8 cellular contexts compared by ENCODE assay signal in the genomic region with DNA sequence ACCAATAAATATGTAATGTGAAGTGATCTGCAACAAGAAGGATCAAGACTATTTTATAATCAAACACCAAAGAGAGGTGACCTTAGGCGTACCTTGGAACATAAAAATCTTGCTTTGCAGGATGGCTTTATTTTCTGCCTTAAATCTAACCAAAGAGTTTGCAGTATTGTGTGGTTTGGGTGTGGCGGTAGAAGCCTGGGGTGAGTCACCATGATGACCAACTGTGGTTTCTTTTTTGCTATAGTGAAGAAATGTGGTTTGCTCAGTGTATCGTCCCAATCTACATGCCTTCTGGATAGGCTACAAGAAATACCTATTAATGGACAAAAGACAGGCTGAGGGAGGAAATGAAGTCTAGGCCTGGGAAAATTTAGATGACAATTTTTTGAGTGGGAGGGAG. TPM values are rescaled to one million over a fixed set of nuclear protein-coding genes. Genes with fewer than 3 reads are reported as not detected.
DNase-seq lines count a peak whose midpoint lies in the region; ATAC-seq and TF ChIP-seq lines count a peak whose summit lies in the region.

No MANE protein-coding gene starts in this region.

- no peak for TF ChIP-seq CTCF in GM13976 (IDR thresholded peaks at IDR 0.05; ENCODE audit: borderline replicate concordance, control extremely low read depth, extremely low read depth, insufficient read depth, missing control alignments)
- TF ChIP-seq CTCF in activated CD8-positive, alpha-beta T cell treated with anti-CD3 and anti-CD28 coated beads for 36 hours (IDR thresholded peaks at IDR 0.05), result no peak
- no peak for TF ChIP-seq CTCF in foreskin keratinocyte (conservative IDR thresholded peaks at IDR 0.05)
- TF ChIP-seq CTCF in vagina (IDR thresholded peaks at IDR 0.05), result no peak

- no peaks in the 10 kb centered on the region for H3K9me3 Mint-ChIP-seq in activated CD8-positive, alpha-beta T cell treated with anti-CD3 and anti-CD28 coated beads for 36 hours

- H3K9me3 ChIP-seq in GM23248 (ENCODE audit: low read depth) (no peaks in the 10 kb centered on the region), vagina (no peaks in the 10 kb centered on the region)

- no peaks in the 10 kb centered on the region; the same call in 1 of the 2 replicates for H3K9me2 ChIP-seq in GM23248 (ENCODE audit: insufficient read depth)

- DNase-seq in GM13976 (ENCODE audit: low spot score), result peak; percentile 53
- DNase-seq in GM23248, result peak; percentile 97
- peak; percentile 71 for DNase-seq in KBM-7
- DNase-seq in activated CD8-positive, alpha-beta T cell treated with anti-CD3 and anti-CD28 coated beads for 36 hours, result peak; percentile 77
- peak; percentile 87 to 94 for DNase-seq in foreskin keratinocyte
- no peak for DNase-seq in vagina (ENCODE audit: extremely low spot score in 2 of 2)
- no peak for DNase-seq in hypothalamus (lab: John Stamatoyannopoulos, UW)
- DNase-seq in NCI-H2107 (lab: John Stamatoyannopoulos, UW), result no peak

- peaks cover 29% of the 10 kb centered on the region for H3K4me1 Mint-ChIP-seq in activated CD8-positive, alpha-beta T cell treated with anti-CD3 and anti-CD28 coated beads for 36 hours (ENCODE audit: low read depth)

- peak; percentile 14 for ATAC-seq in activated CD8-positive, alpha-beta T cell treated with anti-CD3 and anti-CD28 coated beads for 36 hours
- peak; percentile 91 for ATAC-seq in foreskin keratinocyte

- peaks cover 44% of the 10 kb centered on the region for H3F3A ChIP-seq in GM23248 (ENCODE audit: insufficient read depth)

- 6 to 8% methylated on average over 3 of the region's 3 CpGs for whole genome bisulfite sequencing in GM23248 (ENCODE audit: low coverage in 1 of 2, low lambda C conversion rate in 2 of 2, missing lambda C conversion rate in 2 of 2), 2 experiments

- intact Hi-C loops in activated CD8-positive, alpha-beta T cell treated with anti-CD3 and anti-CD28 coated beads for 36 hours (cut with micrococcal nuclease), result no loop called here
- intact Hi-C loops in vagina (cut with DNase I), result no loop called here

- in situ Hi-C loops in GM13976 (cut with MboI; ENCODE audit: low sequenced_read_pairs, unreplicated experiment) (no loop called here), GM23248 (cut with MboI) (no loop called here), KBM-7 (cut with MboI; ENCODE audit: low pct_unique_long_range_greater_than_20kb, low sequenced_read_pairs) (no loop called here)

- H3K4me1 ChIP-seq in GM23248 (ENCODE audit: insufficient read depth), result peaks cover 49% of the 10 kb centered on the region
- peaks cover 32% of the 10 kb centered on the region for H3K4me1 ChIP-seq in foreskin keratinocyte
- peaks cover 32% of the 10 kb centered on the region for H3K4me1 ChIP-seq in vagina

- no peak overlapping the region for H2AFZ ChIP-seq in GM23248

- H3K79me2 ChIP-seq in GM23248 (ENCODE audit: insufficient read depth), result no peaks in the 10 kb centered on the region

- POLR2A ChIA-PET in activated CD8-positive, alpha-beta T cell treated with anti-CD3 and anti-CD28 coated beads for 36 hours (lab: Charles Lee), result interaction anchor here (0.8 kb wide), 1 partner anchor 693 kb away, joined by 3 read pairs; no protein-coding TSS in a partner anchor

- H3K27me3 ChIP-seq in GM23248 (replicated peaks; ENCODE audit: insufficient read depth) (no peaks in the 10 kb centered on the region), foreskin keratinocyte (no peaks in the 10 kb centered on the region), vagina (no peaks in the 10 kb centered on the region)

- TF ChIP-seq POLR2A in vagina (IDR thresholded peaks at IDR 0.05), result no peak

- H3K4me2 ChIP-seq in GM23248 (ENCODE audit: unreplicated experiment), result peak overlapping the region; percentile 74

- H3K4me3 ChIP-seq in GM23248 (peak overlapping the region; percentile 44; the same call in 1 of the 2 replicates), vagina (no peak overlapping the region)

- H3K27ac ChIP-seq in GM23248 (peak overlapping the region; percentile 72), foreskin keratinocyte (peak overlapping the region; percentile 17), vagina (peak overlapping the region; percentile 15)

- no peaks in the 10 kb centered on the region for H4K20me1 ChIP-seq in GM23248 (ENCODE audit: insufficient read depth)

- no peaks in the 10 kb centered on the region for H3K36me3 Mint-ChIP-seq in activated CD8-positive, alpha-beta T cell treated with anti-CD3 and anti-CD28 coated beads for 36 hours (ENCODE audit: low read depth)

- H3K36me3 ChIP-seq in GM23248 (ENCODE audit: low read depth) (no peaks in the 10 kb centered on the region), vagina (no peaks in the 10 kb centered on the region)

- CTCF ChIA-PET in activated CD8-positive, alpha-beta T cell treated with anti-CD3 and anti-CD28 coated beads for 36 hours (lab: Charles Lee), result no interaction called here

- H3K4me3 Mint-ChIP-seq in activated CD8-positive, alpha-beta T cell treated with anti-CD3 and anti-CD28 coated beads for 36 hours, result no peak overlapping the region

- H3K27ac Mint-ChIP-seq in activated CD8-positive, alpha-beta T cell treated with anti-CD3 and anti-CD28 coated beads for 36 hours, result no peak overlapping the region

- peak overlapping the region; percentile 43; the same call in 1 of the 2 replicates for H3K9ac ChIP-seq in GM23248

- peaks cover 17% of the 10 kb centered on the region for H3K27me3 Mint-ChIP-seq in activated CD8-positive, alpha-beta T cell treated with anti-CD3 and anti-CD28 coated beads for 36 hours

RNA-seq across cellular contexts. Expression of a gene that starts 5.1 kb away (rescaled TPM):
- 150 and 179 TPM in 2 replicates for total RNA-seq in GM23248 (2014; rRNA removed; shearing (Covaris generic))
- polyA plus RNA-seq in GM23248 (2016; fragmentation: Nextera tagmentation; extraction: Ambion mirVana) (188 and 196 TPM in 2 replicates), foreskin keratinocyte (71.4 and 87.8 TPM in 2 replicates)
- 100 to 1,000 TPM; 124 to 131 TPM for total RNA-seq in activated CD8-positive, alpha-beta T cell treated with anti-CD3 and anti-CD28 coated beads for 36 hours
- total RNA-seq in foreskin keratinocyte (219 and 253 TPM in 2 replicates), vagina (309 TPM)

Comparison
In these comparisons a context has a peak if more than half of its experiments do, and no peak if none do; other contexts are left out.
1. DNase-seq: peak in GM13976 (single experiment), GM23248 (single experiment), KBM-7 (single experiment), activated CD8-positive, alpha-beta T cell treated with anti-CD3 and anti-CD28 coated beads for 36 hours (single experiment) and foreskin keratinocyte (2 of 2); none in vagina (0 of 2), hypothalamus (0 of 51) and NCI-H2107 (single experiment).
2. H3K27ac ChIP-seq: peak in every context shown above with its lines; median percentile 72 in GM23248; 17 in foreskin keratinocyte; 15 in vagina.